Comparison of ENCODE assay signal across 9 cellular contexts in genomic region chr22:22030493-22031182, GRCh38. TPM values are rescaled to one million over a fixed set of nuclear protein-coding genes. Genes with fewer than 3 reads are reported as not detected.
DNase-seq lines count a peak whose midpoint lies in the region; ATAC-seq and TF ChIP-seq lines count a peak whose summit lies in the region.
"Had no signal": no experiment of that assay in that cellular context is flagged by ENCODE, and none has a peak within 500 bp of the region (broad histone marks: within the 10 kb centered on the region; RNA-seq: fewer than 3 reads in every experiment).

No MANE protein-coding gene starts in this region.

- H3F3A ChIP-seq in OCI-LY1 (ENCODE audit: insufficient read depth, low read length): no peaks in the 10 kb centered on the region

- 44 to 61% (median 51%) methylated on average over 5 to 7 of the region's 7 CpGs for WGBS in stomach, 5 donors

- no peaks in the 10 kb centered on the region for H3K9me2 ChIP-seq in OCI-LY1 (ENCODE audit: low read depth, low read length)

- H3K36me3 ChIP-seq in OCI-LY1 (ENCODE audit: insufficient read depth, low read length) (peaks cover 18% of the 10 kb centered on the region; the same call in 1 of the 2 replicates), right atrium auricular region (no peaks in the 10 kb centered on the region), stomach (no peaks in the 10 kb centered on the region)

- H3K9me3 ChIP-seq in OCI-LY1 (ENCODE audit: low read length): no peaks in the 10 kb centered on the region
- H3K9me3 ChIP-seq in right atrium auricular region: no peaks in the 10 kb centered on the region
- H3K9me3 ChIP-seq in stomach: no peaks in the 10 kb centered on the region

- H3K27me3 ChIP-seq in OCI-LY1 (ENCODE audit: insufficient read depth, low read length) (no peaks in the 10 kb centered on the region), right atrium auricular region (no peaks in the 10 kb centered on the region), stomach (peaks cover 0 to 13% (median 0%) of the 10 kb centered on the region in 3 donors)

- H3K4me3 ChIP-seq in OCI-LY1 (ENCODE audit: low read depth, low read length, poor library complexity, severe bottlenecking) (peak overlapping the region; percentile 71), right atrium auricular region (no peak overlapping the region), stomach (no peak overlapping the region)

- peak overlapping the region; percentile 96 for H3K4me2 ChIP-seq in OCI-LY1 (ENCODE audit: low read length)

- peak overlapping the region; percentile 97 for H3K9ac ChIP-seq in OCI-LY1 (ENCODE audit: low read length)

- H3K4me1 ChIP-seq in OCI-LY1 (ENCODE audit: insufficient read depth, low read length, severe bottlenecking): peaks cover 99% of the 10 kb centered on the region
- H3K4me1 ChIP-seq in right atrium auricular region: no peaks in the 10 kb centered on the region
- no peaks in the 10 kb centered on the region for H3K4me1 ChIP-seq in stomach

- H4K20me1 ChIP-seq in OCI-LY1 (ENCODE audit: insufficient read depth, low read length): no peaks in the 10 kb centered on the region

- no peak for TF ChIP-seq POLR2A in stomach (IDR thresholded peaks at IDR 0.05)

- H3K27ac ChIP-seq in OCI-LY1 (ENCODE audit: low read depth, low read length, poor library complexity, severe bottlenecking) (peak overlapping the region; percentile 99), right atrium auricular region (peak overlapping the region; percentile 11 to 67), stomach (no peak overlapping the region)

- intact Hi-C loops in stomach (cut with DNase I; ENCODE audit: low total_unique reads): no loop called here

- peaks cover 20% of the 10 kb centered on the region for H3K79me2 ChIP-seq in OCI-LY1 (ENCODE audit: insufficient read depth, low read length)

- no peak overlapping the region for H2AFZ ChIP-seq in OCI-LY1 (ENCODE audit: low read length)

- ATAC-seq in GM21528 (IDR thresholded peaks at IDR 0.05; ENCODE audit: low FRiP score, unreplicated experiment): peak; percentile 46

- TF ChIP-seq EP300 in stomach (IDR thresholded peaks at IDR 0.05): no peak

- peak; percentile 89 for TF ChIP-seq CTCF in GM12872 (IDR thresholded peaks at IDR 0.05; ENCODE audit: insufficient read depth, low read depth, low read length)
- TF ChIP-seq CTCF in OCI-LY1 (IDR thresholded peaks at IDR 0.05; ENCODE audit: low read length): peak; percentile 83
- peak in 1 of 2 donors; percentile 35 for TF ChIP-seq CTCF in right atrium auricular region (IDR thresholded peaks at IDR 0.05)
- no peak for TF ChIP-seq CTCF in stomach (IDR thresholded peaks at IDR 0.05)

- peak; percentile 65 for DNase-seq in right atrium auricular region (ENCODE audit: low spot score)
- no peak for DNase-seq in LoVo (ENCODE audit: low spot score)
- no peak for DNase-seq in NCI-H2029 (lab: John Stamatoyannopoulos, UW)
- no peak for DNase-seq in activated gamma-delta T cell treated with Interleukin-2 at 50 U/mL for 16 hours
- DNase-seq in stomach: no peak
- DNase-seq: T-cell had no signal

RNA-seq across cellular contexts. Expression of gene TOP3B, which starts 48.1 kb away (rescaled TPM):
- total RNA-seq in right atrium auricular region (10 to 100 TPM; 11.5 to 12.3 TPM), stomach (100 to 1,000 TPM in 1 of 5 donors, 10 to 100 TPM in 4; 25.0 to 509 (median 38.5) TPM)
- 10 to 100 TPM in 1 of 3 donors, 1 to 10 TPM in 2; 3.8 to 13.8 (median 5.9) TPM for polyA plus RNA-seq in stomach

Comparison
In these comparisons a context has a peak if more than half of its experiments do, and no peak if none do; other contexts are left out.
1. CTCF ChIP-seq: peak in GM12872 (single experiment) and OCI-LY1 (single experiment); none in stomach (0 of 7).
2. H3K27ac ChIP-seq: peak in OCI-LY1 (single experiment) and right atrium auricular region (2 of 2); none in stomach (0 of 5).